1 cellular context compared by ENCODE assay signal in the genomic region with DNA sequence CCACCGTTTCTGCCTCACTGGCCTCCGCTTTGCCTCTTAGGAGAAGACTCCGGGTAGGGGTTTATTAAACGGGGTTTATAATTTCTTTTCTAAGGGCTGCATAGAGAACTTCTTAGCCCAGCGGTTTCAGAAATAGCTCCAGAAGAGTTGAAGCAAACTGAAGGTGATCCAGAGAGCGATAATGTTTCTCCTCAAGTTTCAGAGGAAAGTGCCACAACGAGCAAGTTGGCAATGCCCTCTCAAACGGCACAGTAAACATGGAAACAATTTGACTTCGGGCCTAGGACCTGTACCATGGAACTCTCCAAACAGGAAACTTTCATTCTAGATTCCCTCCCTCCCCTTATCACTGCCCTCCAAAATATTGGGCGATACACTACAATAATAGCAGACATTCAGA.
TF ChIP-seq lines count a peak whose summit lies in the region.

No MANE protein-coding gene starts in this region.

TF ChIP-seq in HepG2, 621 proteins besides CTCF, POLR2A, EP300 and RAD21:
- no peak for TF ChIP-seq KIAA2018 (CRISPR knock-in tag; IDR thresholded peaks at IDR 0.05; ENCODE audit: borderline replicate concordance)
- TF ChIP-seq ZNF883 (CRISPR knock-in tag; IDR thresholded peaks at IDR 0.05; ENCODE audit: not compliant biosample characterization) = no peak
- no peak for TF ChIP-seq TCF7L2 (IDR thresholded peaks at IDR 0.05; ENCODE audit: low read depth, low read length)
- TF ChIP-seq ONECUT2 (CRISPR knock-in tag; IDR thresholded peaks at IDR 0.05) = no peak
- TF ChIP-seq RNF2 (conservative IDR thresholded peaks at IDR 0.05; ENCODE audit: low read depth) = no peak
- no peak for TF ChIP-seq IRF2 (CRISPR knock-in tag; IDR thresholded peaks at IDR 0.05)
- no peak for TF ChIP-seq SRF (IDR thresholded peaks at IDR 0.05; ENCODE audit: low read depth, low read length)
- no peak for TF ChIP-seq SP5 (CRISPR knock-in tag; IDR thresholded peaks at IDR 0.05; ENCODE audit: borderline replicate concordance, low read depth)
- no peak for TF ChIP-seq ZNF350 (CRISPR knock-in tag; IDR thresholded peaks at IDR 0.05; ENCODE audit: borderline replicate concordance, low read depth)
- TF ChIP-seq ZNF563 (CRISPR knock-in tag; IDR thresholded peaks at IDR 0.05) = no peak
- no peak for TF ChIP-seq ARID2 (CRISPR knock-in tag; IDR thresholded peaks at IDR 0.05; ENCODE audit: borderline replicate concordance)
TF ChIP-seq in HepG2: peak in this region for 0.
